8 cellular contexts compared by ENCODE assay signal in genomic region chr12:57610553-57611115, GRCh38. TPM values are rescaled to one million over a fixed set of nuclear protein-coding genes. Genes with fewer than 3 reads are reported as not detected.
DNase-seq lines count a peak whose midpoint lies in the region; ATAC-seq, FAIRE-seq and TF ChIP-seq lines count a peak whose summit lies in the region.

No MANE protein-coding gene starts in this region.

- H3K27me3 Mint-ChIP-seq in activated T-cell treated with anti-CD3 and anti-CD28 coated beads, Interleukin-2, amount 50 U/mL, for 24 hours, result peaks cover 44% of the 10 kb centered on the region
- H3K27me3 Mint-ChIP-seq in chondrocyte (ENCODE audit: low read depth) (no peaks in the 10 kb centered on the region), memory B cell (peaks cover 21% of the 10 kb centered on the region)

- FAIRE-seq in GM19239 (lab: Jason Lieb, UNC), result no peak

- H3K36me3 Mint-ChIP-seq in activated T-cell treated with anti-CD3 and anti-CD28 coated beads, Interleukin-2, amount 50 U/mL, for 24 hours (ENCODE audit: low read depth), result peaks cover 3% of the 10 kb centered on the region
- H3K36me3 Mint-ChIP-seq in chondrocyte (ENCODE audit: low read depth) (peaks cover 7% of the 10 kb centered on the region), memory B cell (no peaks in the 10 kb centered on the region)

- ATAC-seq in memory B cell (ENCODE audit: low read depth), result no peak

- peak overlapping the region; percentile 82 for H3K27ac Mint-ChIP-seq in activated T-cell treated with anti-CD3 and anti-CD28 coated beads, Interleukin-2, amount 50 U/mL, for 24 hours
- no peak overlapping the region for H3K27ac Mint-ChIP-seq in chondrocyte (ENCODE audit: unreplicated experiment)
- no peak overlapping the region for H3K27ac Mint-ChIP-seq in memory B cell

- H3K4me3 Mint-ChIP-seq in activated T-cell treated with anti-CD3 and anti-CD28 coated beads, Interleukin-2, amount 50 U/mL, for 24 hours, result peak overlapping the region; percentile 64
- peak overlapping the region; percentile 66 for H3K4me3 Mint-ChIP-seq in chondrocyte (ENCODE audit: unreplicated experiment)
- H3K4me3 Mint-ChIP-seq in memory B cell, result peak overlapping the region; percentile 80

- no peaks in the 10 kb centered on the region for H3K9me3 Mint-ChIP-seq in activated T-cell treated with anti-CD3 and anti-CD28 coated beads, Interleukin-2, amount 50 U/mL, for 24 hours
- no peaks in the 10 kb centered on the region for H3K9me3 Mint-ChIP-seq in chondrocyte (ENCODE audit: low read depth)
- H3K9me3 Mint-ChIP-seq in memory B cell, result no peaks in the 10 kb centered on the region

- DNase-seq in activated T-cell treated with anti-CD3 and anti-CD28 coated beads, Interleukin-2, amount 50 U/mL, for 24 hours, result no peak
- DNase-seq in activated T-cell treated with anti-CD3 and anti-CD28 coated beads, Interleukin-2, amount 50 U/mL, for 48 hours, result no peak
- DNase-seq in chondrocyte (ENCODE audit: low spot score) (no peak), memory B cell (ENCODE audit: low spot score in 2 of 2) (no peak), ureter (ENCODE audit: low spot score) (peak; percentile 82), GM19239 (ENCODE audit: insufficient read length, low spot score) (no peak), DMS53 (lab: John Stamatoyannopoulos, UW) (no peak), T-helper 9 cell (no peak)

- peaks cover 12% of the 10 kb centered on the region for H3K4me1 Mint-ChIP-seq in activated T-cell treated with anti-CD3 and anti-CD28 coated beads, Interleukin-2, amount 50 U/mL, for 24 hours (ENCODE audit: low read depth)
- H3K4me1 Mint-ChIP-seq in chondrocyte (ENCODE audit: low read depth), result peaks cover 32% of the 10 kb centered on the region
- H3K4me1 Mint-ChIP-seq in memory B cell, result peaks cover 26% of the 10 kb centered on the region

- TF ChIP-seq CTCF in chondrocyte (IDR thresholded peaks at IDR 0.05), result no peak

RNA-seq across cellular contexts. Expression of gene ARHGEF25, which starts 0.6 kb away (rescaled TPM):
- 29.0 to 30.6 TPM (median 29.5 TPM) in 3 replicates for total RNA-seq in chondrocyte
- total RNA-seq in ureter, result 41.5 TPM

RNA-seq across cellular contexts. Expression of gene DTX3, which starts 6.0 kb away (rescaled TPM):
- total RNA-seq in chondrocyte (29.8 to 30.3 TPM (median 30.1 TPM) in 3 replicates), ureter (40.0 TPM)

RNA-seq across cellular contexts. Expression of gene PIP4K2C, which starts 19.6 kb away (rescaled TPM):
- total RNA-seq in chondrocyte (27.9 to 33.1 TPM (median 30.5 TPM) in 3 replicates), ureter (48.0 TPM)

RNA-seq across cellular contexts. Expression of gene B4GALNT1, which starts 22.4 kb away (rescaled TPM):
- total RNA-seq in chondrocyte (20.8 to 21.8 TPM (median 21.4 TPM) in 3 replicates), ureter (3.3 TPM)
